Comparison of ENCODE assay signal across 24 cellular contexts in genomic region chr12:9820281-9820930, GRCh38. TPM values are rescaled to one million over a fixed set of nuclear protein-coding genes. Genes with fewer than 3 reads are reported as not detected.
"Had no signal": no experiment of that assay in that cellular context is flagged by ENCODE, and none has a peak within 500 bp of the region (broad histone marks: within the 10 kb centered on the region; RNA-seq: fewer than 3 reads in every experiment).

No MANE protein-coding gene starts in this region.

- H3K36me3 ChIP-seq: Peyer's patch, SJCRH30 had no signal

- H3K4me3 Mint-ChIP-seq: activated CD4-positive, alpha-beta memory T cell treated with anti-CD3 and anti-CD28 coated beads for 36 hours; activated CD4-positive, alpha-beta T cell treated with anti-CD3 and anti-CD28 coated beads, Interleukin-2, amount 10 ng/mL, durations not matched to agents 7 days and 5 days; activated naive CD8-positive, alpha-beta T cell treated with anti-CD3 and anti-CD28 coated beads, Interleukin-2, amount 50 U/mL, for 24 hours; activated T-cell treated with anti-CD3 and anti-CD28 coated beads, Interleukin-2, amount 50 U/mL, for 72 hours had no signal

- H3K27ac ChIP-seq: Peyer's patch, RWPE1, SJCRH30, VCaP had no signal

- H3K9me3 Mint-ChIP-seq: activated CD4-positive, alpha-beta memory T cell treated with anti-CD3 and anti-CD28 coated beads for 36 hours; activated CD4-positive, alpha-beta T cell treated with anti-CD3 and anti-CD28 coated beads, Interleukin-2, amount 10 ng/mL, durations not matched to agents 7 days and 5 days; activated naive CD4-positive, alpha-beta T cell treated with anti-CD3 and anti-CD28 coated beads, Interleukin-2, amount 50 U/mL, for 72 hours; activated naive CD8-positive, alpha-beta T cell treated with anti-CD3 and anti-CD28 coated beads, Interleukin-2, amount 50 U/mL, for 24 hours; activated T-helper 2 cell treated with anti-CD3 and anti-CD28 coated beads, Interferon-gamma antibody, Interleukin-2, Interleukin-4, amounts not matched to agents 10 μg/mL and 5 μg/mL and 100 μg/mL, durations not matched to agents 14 hours and 24 hours and 36 hours had no signal

- H3K27ac Mint-ChIP-seq: activated CD4-positive, alpha-beta memory T cell treated with anti-CD3 and anti-CD28 coated beads for 36 hours; activated CD4-positive, alpha-beta T cell treated with anti-CD3 and anti-CD28 coated beads, Interleukin-2, amount 10 ng/mL, durations not matched to agents 7 days and 5 days; activated naive CD4-positive, alpha-beta T cell treated with anti-CD3 and anti-CD28 coated beads, Interleukin-2, amount 50 U/mL, for 72 hours; activated naive CD8-positive, alpha-beta T cell treated with anti-CD3 and anti-CD28 coated beads, Interleukin-2, amount 50 U/mL, for 24 hours; activated T-cell treated with anti-CD3 and anti-CD28 coated beads, Interleukin-2, amount 50 U/mL, for 72 hours; activated T-helper 2 cell treated with anti-CD3 and anti-CD28 coated beads, Interferon-gamma antibody, Interleukin-2, Interleukin-4, amounts not matched to agents 10 μg/mL and 5 μg/mL and 100 μg/mL, durations not matched to agents 14 hours and 24 hours and 36 hours had no signal

- ATAC-seq: activated naive CD4-positive, alpha-beta T cell treated with anti-CD3 and anti-CD28 coated beads, Interleukin-2, amount 50 U/mL, for 72 hours; activated naive CD8-positive, alpha-beta T cell treated with anti-CD3 and anti-CD28 coated beads, Interleukin-2, amount 50 U/mL, for 24 hours; activated T-cell treated with anti-CD3 and anti-CD28 coated beads, Interleukin-2, amount 50 U/mL, for 72 hours had no signal

- H3K4me3 ChIP-seq: Peyer's patch, SJCRH30 had no signal

- H3K27me3 ChIP-seq: Peyer's patch, SJCRH30 had no signal

- H3K4me1 Mint-ChIP-seq: activated naive CD8-positive, alpha-beta T cell treated with anti-CD3 and anti-CD28 coated beads, Interleukin-2, amount 50 U/mL, for 24 hours had no signal

- H3K9me3 ChIP-seq: Peyer's patch, SJCRH30, SK-N-SH had no signal

- DNase-seq: activated CD4-positive, alpha-beta memory T cell treated with anti-CD3 and anti-CD28 coated beads for 36 hours; activated CD4-positive, alpha-beta T cell treated with anti-CD3 and anti-CD28 coated beads, Interleukin-2, amount 10 ng/mL, durations not matched to agents 7 days and 5 days; activated CD4-positive, CD25-positive, alpha-beta regulatory T cell; activated CD8-positive, alpha-beta memory T cell treated with anti-CD3 and anti-CD28 coated beads, Interleukin-2, amount 50 U/mL, for 4 hours; activated naive CD8-positive, alpha-beta T cell treated with anti-CD3 and anti-CD28 coated beads, Interleukin-2, amount 50 U/mL, for 24 hours; activated T-cell treated with anti-CD3 and anti-CD28 coated beads, Interleukin-2, amount 50 U/mL, for 72 hours; MM.1S; NCI-H1105; NCI-H1436; NCI-H1694 treated with DMSO at 0.1 percent for 48 hours; NCI-H2029 treated with DMSO at 0.1 percent for 48 hours; NCI-H345; NCI-H510A treated with DMSO at 0.1 percent for 48 hours; NCI-H69; Peyer's patch; Right ventricle myocardium superior; SJCRH30; SK-N-SH; T-helper 1 cell had no signal

- H3K36me3 Mint-ChIP-seq: activated CD4-positive, alpha-beta memory T cell treated with anti-CD3 and anti-CD28 coated beads for 36 hours had no signal

- H3K4me1 ChIP-seq: Peyer's patch, SJCRH30 had no signal

RNA-seq across cellular contexts. Expression of gene KLRF1, which starts 6.9 kb away (rescaled TPM):
- total RNA-seq: activated CD4-positive, alpha-beta memory T cell treated with anti-CD3 and anti-CD28 coated beads for 36 hours; activated T-helper 2 cell treated with anti-CD3 and anti-CD28 coated beads, Interferon-gamma antibody, Interleukin-2, Interleukin-4, amounts not matched to agents 10 μg/mL and 5 μg/mL and 100 μg/mL, durations not matched to agents 14 hours and 24 hours and 36 hours; cardiac septum; Peyer's patch; SJCRH30 had no signal
- polyA plus RNA-seq: SK-N-SH had no signal

RNA-seq across cellular contexts. Expression of gene CLEC2B, which starts 48.7 kb away (rescaled TPM):
- total RNA-seq: SJCRH30 had no signal
- polyA plus RNA-seq: SK-N-SH had no signal

RNA-seq across cellular contexts. Expression of gene CD69, which starts 59.7 kb away (rescaled TPM):
- total RNA-seq: SJCRH30 had no signal
- polyA plus RNA-seq: SK-N-SH had no signal
